In genomic region chr3:10116138-10116460, GRCh38 we compare ENCODE assay signal across 8 cellular contexts. TPM values are rescaled to one million over a fixed set of nuclear protein-coding genes. Genes with fewer than 3 reads are reported as not detected.
DNase-seq lines count a peak whose midpoint lies in the region; ATAC-seq and TF ChIP-seq lines count a peak whose summit lies in the region.

No MANE protein-coding gene starts in this region.

- peaks cover 5% of the 10 kb centered on the region for H3K36me3 ChIP-seq in CD8-positive, alpha-beta T cell (ENCODE audit: insufficient read depth, low read length)
- H3K36me3 ChIP-seq in ectodermal cell (ENCODE audit: control insufficient read depth, insufficient read depth, low read length) (no peaks in the 10 kb centered on the region), muscle layer of duodenum (ENCODE audit: control insufficient read depth in 1 of 2, insufficient read depth in 2 of 2, low read length in 2 of 2) (peaks cover 6 to 11% of the 10 kb centered on the region in 2 donors)

- peak overlapping the region; percentile 95 for H3K4me3 ChIP-seq in CD8-positive, alpha-beta T cell (ENCODE audit: low read depth, low read length)
- H3K4me3 ChIP-seq in ectodermal cell (ENCODE audit: insufficient read depth, low read depth, low read length), result peak overlapping the region; percentile 96
- peak overlapping the region; percentile 98 to 100 for H3K4me3 ChIP-seq in muscle layer of duodenum (ENCODE audit: low read depth in 1 of 2, low read length in 2 of 2)

- DNase-seq in CD8-positive, alpha-beta T cell, result peak in 1 of 7 experiments; percentile 0
- peak; percentile 22 for DNase-seq in H4 (ENCODE audit: low spot score)
- no peak for DNase-seq in activated gamma-delta T cell (lab: John Stamatoyannopoulos, UW)
- DNase-seq in GOT3 (lab: John Stamatoyannopoulos, UW), result no peak

- H3K27ac Mint-ChIP-seq in CD8-positive, alpha-beta T cell, result peak overlapping the region; percentile 99

- WGBS in ectodermal cell, 2 experiments, result 1 to 2% methylated on average over 10 of the region's 10 CpGs

- no peaks in the 10 kb centered on the region for H3K9me3 Mint-ChIP-seq in CD8-positive, alpha-beta T cell

- no peak for ATAC-seq in CD8-positive, alpha-beta T cell
- no peak for ATAC-seq in HG03520 (IDR thresholded peaks at IDR 0.05; ENCODE audit: unreplicated experiment)

- peak overlapping the region; percentile 81 for H3K27ac ChIP-seq in CD8-positive, alpha-beta T cell (ENCODE audit: low read depth, low read length)
- no peak overlapping the region for H3K27ac ChIP-seq in ectodermal cell (ENCODE audit: insufficient read depth, low read depth, low read length, poor library complexity, severe bottlenecking)
- peak overlapping the region; percentile 79 for H3K27ac ChIP-seq in muscle layer of duodenum (ENCODE audit: low read length)

- H3K4me1 ChIP-seq in CD8-positive, alpha-beta T cell (ENCODE audit: insufficient read depth, low read length), result peaks cover 27% of the 10 kb centered on the region
- H3K4me1 ChIP-seq in ectodermal cell (ENCODE audit: control insufficient read depth, insufficient read depth, low read length) (peaks cover 7% of the 10 kb centered on the region), muscle layer of duodenum (ENCODE audit: control insufficient read depth in 1 of 2, insufficient read depth in 2 of 2, low read length in 2 of 2) (peaks cover 4 to 26% of the 10 kb centered on the region in 2 donors)

- intact Hi-C loops in CD8-positive, alpha-beta T cell (cut with DNase I, micrococcal nuclease), result loop anchor here (2.0 to 10.0 kb wide), 7 partner anchors 89 to 1156 kb away; partner anchors contain the start of genes ATG7 (in 1 of the 2), FANCD2 (in 1 of the 2), JAGN1 (in 1 of the 2) and RAD18 (in 1 of the 2)

- H3K36me3 Mint-ChIP-seq in CD8-positive, alpha-beta T cell, result peaks cover 33% of the 10 kb centered on the region

- no peaks in the 10 kb centered on the region for H3K27me3 Mint-ChIP-seq in CD8-positive, alpha-beta T cell (ENCODE audit: low read depth)

- H3K4me1 Mint-ChIP-seq in CD8-positive, alpha-beta T cell (ENCODE audit: low read depth), result peaks cover 49% of the 10 kb centered on the region

- POLR2A ChIA-PET in CD8-positive, alpha-beta T cell (lab: Charles Lee), result interaction anchor here (1.5 to 2.1 kb wide), 2 partner anchors 78 to 132 kb away, joined by 3 to 4 read pairs; partner anchors contain the start of gene TATDN2

- TF ChIP-seq CTCF in CD8-positive, alpha-beta T cell (IDR thresholded peaks at IDR 0.05), result no peak

- H3K9me3 ChIP-seq in CD8-positive, alpha-beta T cell (ENCODE audit: low read length), result no peaks in the 10 kb centered on the region
- H3K9me3 ChIP-seq in ectodermal cell (ENCODE audit: control insufficient read depth, low read length) (no peaks in the 10 kb centered on the region), muscle layer of duodenum (ENCODE audit: control insufficient read depth in 1 of 2, low read length in 2 of 2) (no peaks in the 10 kb centered on the region)

- H3K27me3 ChIP-seq in CD8-positive, alpha-beta T cell (ENCODE audit: insufficient read depth, low read length), result no peaks in the 10 kb centered on the region
- no peaks in the 10 kb centered on the region for H3K27me3 ChIP-seq in ectodermal cell (ENCODE audit: control insufficient read depth, insufficient read depth, low read length, poor library complexity, severe bottlenecking)
- H3K27me3 ChIP-seq in muscle layer of duodenum (ENCODE audit: low read depth, low read length), result no peaks in the 10 kb centered on the region

- CTCF ChIA-PET in CD8-positive, alpha-beta T cell (lab: Charles Lee), result interaction anchor here (1.6 kb wide), 1 partner anchor 147 kb away, joined by 5 read pairs; no protein-coding TSS in a partner anchor

- H3K4me3 Mint-ChIP-seq in CD8-positive, alpha-beta T cell, result peak overlapping the region; percentile 99

TF ChIP-seq in PFSK-1, 5 proteins besides CTCF, POLR2A, EP300 and RAD21:
- TF ChIP-seq TAF1 (IDR thresholded peaks at IDR 0.05; ENCODE audit: borderline replicate concordance, insufficient read depth, low read length) (peak; percentile 46; the same call in 1 of the 2 replicates), SIN3A (IDR thresholded peaks at IDR 0.05; ENCODE audit: borderline replicate concordance, insufficient read depth, low read length) (no peak)

RNA-seq across cellular contexts. Expression of gene BRK1, which starts 0.6 kb away (rescaled TPM):
- 10 to 100 TPM; 31.5 to 36.3 TPM for total RNA-seq in CD8-positive, alpha-beta T cell
- total RNA-seq in H4 (2014; rRNA removed; shearing (Covaris generic)), result 121 and 179 TPM in 2 replicates
- 77.2 TPM for polyA plus RNA-seq in PFSK-1 (2012; ENCODE audit: insufficient read length, low read depth)
- 164 TPM for polyA plus RNA-seq in ectodermal cell (2013, experiment 1 of 4)
- polyA plus RNA-seq in ectodermal cell (2013, experiment 2 of 4), result 164 TPM
- polyA plus RNA-seq in ectodermal cell (2013, experiment 3 of 4), result 148 TPM
- polyA plus RNA-seq in ectodermal cell (2013, experiment 4 of 4), result 170 TPM

RNA-seq across cellular contexts. Expression of gene FANCD2OS, which starts 8.0 kb away (rescaled TPM):
- not detected for total RNA-seq in CD8-positive, alpha-beta T cell
- not detected in 2 replicates for total RNA-seq in H4 (2014; rRNA removed; shearing (Covaris generic))
- not detected for polyA plus RNA-seq in PFSK-1 (2012; ENCODE audit: insufficient read length, low read depth)
- not detected for polyA plus RNA-seq in ectodermal cell (2013, experiment 1 of 4)
- polyA plus RNA-seq in ectodermal cell (2013, experiment 2 of 4), result not detected
- not detected for polyA plus RNA-seq in ectodermal cell (2013, experiment 3 of 4)
- polyA plus RNA-seq in ectodermal cell (2013, experiment 4 of 4), result not detected

RNA-seq across cellular contexts. Expression of gene VHL, which starts 25.5 kb away (rescaled TPM):
- 10 to 100 TPM; 50.8 to 55.0 TPM for total RNA-seq in CD8-positive, alpha-beta T cell
- 21.3 and 22.6 TPM in 2 replicates for total RNA-seq in H4 (2014; rRNA removed; shearing (Covaris generic))
- 30.6 TPM for polyA plus RNA-seq in PFSK-1 (2012; ENCODE audit: insufficient read length, low read depth)
- 84.1 TPM for polyA plus RNA-seq in ectodermal cell (2013, experiment 1 of 4)
- 89.8 TPM for polyA plus RNA-seq in ectodermal cell (2013, experiment 2 of 4)
- polyA plus RNA-seq in ectodermal cell (2013, experiment 3 of 4), result 61.2 TPM
- 66.0 TPM for polyA plus RNA-seq in ectodermal cell (2013, experiment 4 of 4)

RNA-seq across cellular contexts. Expression of gene IRAK2, which starts 48.6 kb away (rescaled TPM):
- 1 to 10 TPM; 1.6 to 1.7 TPM for total RNA-seq in CD8-positive, alpha-beta T cell
- total RNA-seq in H4 (2014; rRNA removed; shearing (Covaris generic)), result 1.1 and 1.3 TPM in 2 replicates
- 1.8 TPM for polyA plus RNA-seq in PFSK-1 (2012; ENCODE audit: insufficient read length, low read depth)
- polyA plus RNA-seq in ectodermal cell (2013, experiment 1 of 4), result 0.76 TPM
- polyA plus RNA-seq in ectodermal cell (2013, experiment 2 of 4), result 0.23 TPM
- 0.37 TPM for polyA plus RNA-seq in ectodermal cell (2013, experiment 3 of 4)
- polyA plus RNA-seq in ectodermal cell (2013, experiment 4 of 4), result 0.32 TPM
